In genomic region chr11:22516136-22516535, GRCh38 we compare ENCODE assay signal across 16 cellular contexts.
DNase-seq lines count a peak whose midpoint lies in the region; ATAC-seq and TF ChIP-seq lines count a peak whose summit lies in the region.
"Had no signal": no experiment of that assay in that cellular context is flagged by ENCODE, and none has a peak within 500 bp of the region (broad histone marks: within the 10 kb centered on the region; RNA-seq: fewer than 3 reads in every experiment).

No MANE protein-coding gene starts in this region.

- no peaks in the 10 kb centered on the region for H3K9me3 ChIP-seq in SK-N-SH
- no peaks in the 10 kb centered on the region for H3K9me3 ChIP-seq in stomach

- H3F3A ChIP-seq in SK-N-SH (replicated peaks; ENCODE audit: insufficient read depth) = no peaks in the 10 kb centered on the region

- H3K9me2 ChIP-seq in SK-N-SH = no peaks in the 10 kb centered on the region

- H3K27ac ChIP-seq in SK-N-SH (ENCODE audit: low read depth in 2 of 2, low read length in 1 of 2) (no peak overlapping the region), stomach (no peak overlapping the region)
- H3K27ac ChIP-seq: 22Rv1, GM23248 had no signal

- peak; percentile 33 for DNase-seq in SK-N-SH
- DNase-seq in NCI-H82 (lab: John Stamatoyannopoulos, UW) = peak; percentile 94
- DNase-seq in glutamatergic neuron = peak; percentile 32
- DNase-seq in stomach = no peak
- no peak for DNase-seq in activated CD8-positive, alpha-beta memory T cell treated with anti-CD3 and anti-CD28 coated beads, Interleukin-2, amount 50 U/mL, for 48 hours
- DNase-seq: CD8-positive, alpha-beta T cell; COR-L47; DMS53; GF-D8; GM23248; H7 had no signal

- no peaks in the 10 kb centered on the region for H3K27me3 Mint-ChIP-seq in glutamatergic neuron (ENCODE audit: unreplicated experiment)
- H3K27me3 Mint-ChIP-seq: IgD-negative memory B cell had no signal

- no peaks in the 10 kb centered on the region for H3K27me3 ChIP-seq in SK-N-SH (ENCODE audit: insufficient read depth)
- no peaks in the 10 kb centered on the region for H3K27me3 ChIP-seq in stomach

- TF ChIP-seq CTCF in SK-N-SH (IDR thresholded peaks at IDR 0.05) (no peak), glutamatergic neuron (IDR thresholded peaks at IDR 0.05; ENCODE audit: partially characterized antibody, unreplicated experiment) (no peak), stomach (IDR thresholded peaks at IDR 0.05) (no peak)

- H3K4me1 ChIP-seq in SK-N-SH (ENCODE audit: control insufficient read depth in 1 of 2, insufficient read depth in 2 of 2, low read depth in 1 of 2, low read length in 1 of 2) (peaks cover 0 to 5% of the 10 kb centered on the region in 2 experiments; a peak in 2 of 4 replicates), stomach (no peaks in the 10 kb centered on the region)

- CTCF ChIA-PET in SK-N-SH (lab: Yijun Ruan, JAX) = interaction anchor here (0.7 to 1.1 kb wide), 2 partner anchors 16 to 212 kb away, joined by 3 read pairs; no protein-coding TSS in a partner anchor

- no peaks in the 10 kb centered on the region for H3K79me2 ChIP-seq in SK-N-SH (ENCODE audit: insufficient read depth)

- ATAC-seq in SK-N-SH treated with all-trans-retinoic acid at 6 μM for 48 hours = no peak
- ATAC-seq in GM18511 (IDR thresholded peaks at IDR 0.05; ENCODE audit: unreplicated experiment) = no peak
- ATAC-seq: CD8-positive, alpha-beta T cell had no signal

- H3K4me2 ChIP-seq in SK-N-SH = no peak overlapping the region

- H3K4me3 ChIP-seq in SK-N-SH (ENCODE audit: low read depth in 2 of 2, low read length in 1 of 2) (no peak overlapping the region), stomach (no peak overlapping the region)
- H3K4me3 ChIP-seq: GM23248 had no signal

- H3K36me3 ChIP-seq in SK-N-SH (replicated peaks in 1 of 2; ENCODE audit: control insufficient read depth in 1 of 2, insufficient read depth in 2 of 2, low read length in 1 of 2) = no peaks in the 10 kb centered on the region
- no peaks in the 10 kb centered on the region for H3K36me3 ChIP-seq in stomach

- no peaks in the 10 kb centered on the region for H4K20me1 ChIP-seq in SK-N-SH (ENCODE audit: insufficient read depth)

- no peak for TF ChIP-seq POLR2A in stomach (IDR thresholded peaks at IDR 0.05)

- intact Hi-C loops in stomach (cut with DNase I; ENCODE audit: low total_unique reads) = no loop called here

- H3K4me1 Mint-ChIP-seq in glutamatergic neuron (ENCODE audit: low read depth, unreplicated experiment) = peaks cover 16% of the 10 kb centered on the region
- H3K4me1 Mint-ChIP-seq: CD14-positive monocyte, IgD-negative memory B cell had no signal

- no peaks in the 10 kb centered on the region for H3K36me3 Mint-ChIP-seq in glutamatergic neuron (ENCODE audit: unreplicated experiment)
- H3K36me3 Mint-ChIP-seq: CD14-positive monocyte; CD8-positive, alpha-beta T cell had no signal

- 21% methylated on average over 4 of the region's 5 CpGs for WGBS in SK-N-SH (ENCODE audit: low lambda C conversion rate)
- WGBS in stomach, 5 donors = 67 to 82% (median 76%) methylated on average over 5 of the region's 5 CpGs

- H3K27ac Mint-ChIP-seq in glutamatergic neuron (ENCODE audit: unreplicated experiment) = peak overlapping the region; percentile 74
- H3K27ac Mint-ChIP-seq: CD8-positive, alpha-beta T cell; IgD-negative memory B cell had no signal

- H3K9me3 Mint-ChIP-seq in glutamatergic neuron (ENCODE audit: unreplicated experiment) = peaks cover 4% of the 10 kb centered on the region
- H3K9me3 Mint-ChIP-seq: CD8-positive, alpha-beta T cell had no signal

- no peak for TF ChIP-seq RAD21 in SK-N-SH (IDR thresholded peaks at IDR 0.05; ENCODE audit: low read length)

- POLR2A ChIA-PET in SK-N-SH (lab: Yijun Ruan, JAX) = no interaction called here

- no peak overlapping the region for H3K9ac ChIP-seq in SK-N-SH
- H3K9ac ChIP-seq: GM23248 had no signal

- no peak overlapping the region for H3K4me3 Mint-ChIP-seq in glutamatergic neuron (ENCODE audit: unreplicated experiment)
- H3K4me3 Mint-ChIP-seq: CD14-positive monocyte; CD8-positive, alpha-beta T cell; IgD-negative memory B cell had no signal

- TF ChIP-seq EP300 in SK-N-SH (IDR thresholded peaks at IDR 0.05; ENCODE audit: borderline replicate concordance in 1 of 2, low read depth in 1 of 2, low read length in 1 of 2) (no peak), stomach (IDR thresholded peaks at IDR 0.05) (no peak)

- H2AFZ ChIP-seq in SK-N-SH (ENCODE audit: low read depth) = no peak overlapping the region
- H2AFZ ChIP-seq: GM23248 had no signal

TF ChIP-seq in SK-N-SH, 30 proteins besides CTCF, POLR2A, EP300 and RAD21:
- TF ChIP-seq TCF12 (IDR thresholded peaks at IDR 0.05) (no peak), NRF1 (IDR thresholded peaks at IDR 0.05; ENCODE audit: low read depth, low read length) (no peak), EZH2phosphoT487 (IDR thresholded peaks at IDR 0.05; ENCODE audit: borderline replicate concordance, low read depth) (no peak), FOXM1 (IDR thresholded peaks at IDR 0.05; ENCODE audit: low read depth) (no peak), MEF2A (IDR thresholded peaks at IDR 0.05; ENCODE audit: borderline replicate concordance, low read depth) (no peak), NFIC (IDR thresholded peaks at IDR 0.05; ENCODE audit: borderline replicate concordance) (no peak), TAF1 (IDR thresholded peaks at IDR 0.05; ENCODE audit: borderline replicate concordance, low read depth, low read length) (no peak), YY1 (IDR thresholded peaks at IDR 0.05; ENCODE audit: low read depth) (no peak), USF2 (IDR thresholded peaks at IDR 0.05; ENCODE audit: borderline replicate concordance, low read depth, low read length) (no peak), POLR2AphosphoS5 (IDR thresholded peaks at IDR 0.05; ENCODE audit: low read depth, low read length) (no peak), CHD2 (IDR thresholded peaks at IDR 0.05; ENCODE audit: low read length, partially characterized antibody) (no peak), ELF1 (IDR thresholded peaks at IDR 0.05) (no peak), RCOR1 (IDR thresholded peaks at IDR 0.05; ENCODE audit: low read length) (no peak), SMC3 (IDR thresholded peaks at IDR 0.05; ENCODE audit: low read depth, low read length) (no peak)

TF ChIP-seq in SK-N-SH treated with all-trans-retinoic acid at 6 μM for 48 hours, 23 proteins besides CTCF, POLR2A, EP300 and RAD21:
- TF ChIP-seq ZFP30 (CRISPR knock-in tag; IDR thresholded peaks at IDR 0.05) = no peak
- no peak for TF ChIP-seq RARB (CRISPR knock-in tag; IDR thresholded peaks at IDR 0.05)
- TF ChIP-seq CSRNP3 (CRISPR knock-in tag; IDR thresholded peaks at IDR 0.05) = no peak
TF ChIP-seq in SK-N-SH treated with all-trans-retinoic acid at 6 μM for 48 hours: peak in this region for 0.

Comparison
In these comparisons a context has a peak if more than half of its experiments do, and no peak if none do; other contexts are left out.
1. DNase-seq: peak in SK-N-SH (single experiment), NCI-H82 (single experiment) and glutamatergic neuron (single experiment); none in stomach (single experiment) and activated CD8-positive, alpha-beta memory T cell treated with anti-CD3 and anti-CD28 coated beads, Interleukin-2, amount 50 U/mL, for 48 hours (single experiment).